In the genomic region with DNA sequence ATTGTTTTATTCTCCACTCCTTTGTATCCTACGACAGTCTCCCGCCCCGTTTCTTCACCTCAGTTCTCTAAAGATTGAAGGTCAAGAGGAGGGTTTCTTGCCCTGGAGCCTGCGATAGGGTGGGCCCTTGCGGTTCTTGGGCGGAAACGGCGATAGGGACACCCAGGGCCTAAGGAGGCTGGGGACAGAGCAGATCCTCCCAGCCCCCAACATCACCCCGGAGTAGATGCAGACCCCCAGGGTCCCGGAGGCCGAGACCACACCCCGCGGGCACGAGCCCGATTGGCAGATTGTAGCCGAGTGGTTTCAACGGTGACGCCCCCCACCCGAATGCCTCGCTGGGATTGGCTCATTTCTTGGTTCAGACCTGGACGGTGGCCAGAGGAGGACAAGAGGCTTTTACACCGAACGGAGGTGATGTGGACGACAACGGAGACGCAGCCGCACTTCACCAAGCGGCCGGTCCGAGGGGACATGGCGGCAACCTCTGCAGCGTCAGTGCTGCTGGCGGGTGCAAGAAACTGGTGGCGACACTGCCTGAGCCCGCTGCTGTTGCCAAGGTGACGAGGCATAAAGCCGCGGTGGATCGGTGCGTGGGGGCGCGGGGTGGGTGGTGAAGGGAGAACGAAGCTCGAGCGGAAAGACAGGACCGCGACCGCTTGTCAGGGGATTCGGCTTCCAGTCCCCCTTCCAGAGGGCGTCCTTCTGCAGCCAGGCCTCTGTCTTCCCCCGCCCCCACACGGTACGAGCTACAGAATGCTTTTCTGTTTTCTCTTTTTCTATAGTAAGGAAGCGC, we compare ENCODE assay signal across 8 cellular contexts. TPM values are rescaled to one million over a fixed set of nuclear protein-coding genes. Genes with fewer than 3 reads are reported as not detected.
DNase-seq lines count a peak whose midpoint lies in the region; ATAC-seq and TF ChIP-seq lines count a peak whose summit lies in the region.

No MANE protein-coding gene starts in this region.

- no TSS peak for BruUV-seq in Caco-2 (replicated peaks; lab: Mats Ljungman, UMichigan)

- CTCF ChIA-PET in Caco-2 (lab: Charles Lee) = interaction anchor here (0.6 kb wide), 1 partner anchor 54 kb away, joined by 5 read pairs; no protein-coding TSS in a partner anchor
- CTCF ChIA-PET in naive thymus-derived CD4-positive, alpha-beta T cell (lab: Charles Lee) = interaction anchor here (0.6 to 0.7 kb wide), 2 partner anchors 352 to 626 kb away, joined by 3 to 9 read pairs; no protein-coding TSS in a partner anchor

- peak overlapping the region; percentile 87 for H3K4me2 ChIP-seq in Karpas-422 (ENCODE audit: low read depth, low read length, poor library complexity, severe bottlenecking)

- peaks cover 7% of the 10 kb centered on the region for H3K36me3 Mint-ChIP-seq in Caco-2 (ENCODE audit: insufficient read depth, unreplicated experiment)
- peaks cover 3 to 14% (median 8%) of the 10 kb centered on the region in 5 donors for H3K36me3 Mint-ChIP-seq in naive thymus-derived CD4-positive, alpha-beta T cell
- peaks cover 14% of the 10 kb centered on the region for H3K36me3 Mint-ChIP-seq in stimulated activated memory B cell treated with anti-CD40 and anti-IgM and Interleukin-4, amounts not matched to agents 10 μg/mL and 1 μg/mL and 100 μg/mL, for 72 hours

- no peaks in the 10 kb centered on the region for H4K20me1 ChIP-seq in Karpas-422 (ENCODE audit: insufficient read depth, low read depth, low read length)

- H2AFZ ChIP-seq in Karpas-422 (ENCODE audit: low read length) = peak overlapping the region; percentile 84

- peaks cover 30% of the 10 kb centered on the region for H3K79me2 ChIP-seq in Karpas-422 (ENCODE audit: low read length)

- H3K27ac Mint-ChIP-seq in Caco-2 (ENCODE audit: unreplicated experiment) = peak overlapping the region; percentile 69
- H3K27ac Mint-ChIP-seq in naive thymus-derived CD4-positive, alpha-beta T cell = peak overlapping the region; percentile 60 to 93 (median 81)
- peak overlapping the region; percentile 87 for H3K27ac Mint-ChIP-seq in stimulated activated memory B cell treated with anti-CD40 and anti-IgM and Interleukin-4, amounts not matched to agents 10 μg/mL and 1 μg/mL and 100 μg/mL, for 72 hours

- peak in 1 of 2 experiments; percentile 8 for TF ChIP-seq CTCF in Caco-2 (IDR thresholded peaks at IDR 0.05; ENCODE audit: insufficient read depth in 1 of 2, low read depth in 1 of 2, low read length in 1 of 2, severe bottlenecking in 1 of 2, unreplicated experiment in 1 of 2)
- TF ChIP-seq CTCF in fibroblast of mammary gland (conservative IDR thresholded peaks at IDR 0.05; ENCODE audit: control insufficient read depth, insufficient read depth, low read depth, low read length) = no peak

- peaks cover 13% of the 10 kb centered on the region for H3K4me1 Mint-ChIP-seq in Caco-2 (ENCODE audit: low read depth, unreplicated experiment)
- H3K4me1 Mint-ChIP-seq in naive thymus-derived CD4-positive, alpha-beta T cell = peaks cover 13 to 26% (median 17%) of the 10 kb centered on the region in 7 donors
- peaks cover 22% of the 10 kb centered on the region for H3K4me1 Mint-ChIP-seq in stimulated activated memory B cell treated with anti-CD40 and anti-IgM and Interleukin-4, amounts not matched to agents 10 μg/mL and 1 μg/mL and 100 μg/mL, for 72 hours

- H3K9me2 ChIP-seq in Karpas-422 (replicated peaks; ENCODE audit: insufficient read depth, low read length) = no peaks in the 10 kb centered on the region

- H3K4me1 ChIP-seq in Caco-2 (no peaks in the 10 kb centered on the region), Karpas-422 (ENCODE audit: low read length) (peaks cover 28% of the 10 kb centered on the region)
- peaks cover 5 to 12% of the 10 kb centered on the region in 2 donors for H3K4me1 ChIP-seq in naive thymus-derived CD4-positive, alpha-beta T cell (ENCODE audit: control insufficient read depth in 2 of 2, insufficient read depth in 2 of 2, low read length in 2 of 2)

- H3K9ac ChIP-seq in Karpas-422 (ENCODE audit: low read length) = peak overlapping the region; percentile 80

- peak overlapping the region; percentile 18; the same call in 1 of the 2 replicates for H3K27ac ChIP-seq in Karpas-422 (ENCODE audit: low read length)
- H3K27ac ChIP-seq in naive thymus-derived CD4-positive, alpha-beta T cell (ENCODE audit: low read depth, low read length) = peak overlapping the region; percentile 47

- H3K36me3 ChIP-seq in Caco-2 (ENCODE audit: control insufficient read depth, insufficient read depth, low read length) (no peaks in the 10 kb centered on the region), Karpas-422 (ENCODE audit: insufficient read depth, low read length) (peaks cover 5% of the 10 kb centered on the region; the same call in 1 of the 2 replicates)
- H3K36me3 ChIP-seq in naive thymus-derived CD4-positive, alpha-beta T cell (ENCODE audit: control insufficient read depth in 2 of 3, insufficient read depth in 3 of 3, low read length in 3 of 3) = no peaks in the 10 kb centered on the region

- H3K4me3 ChIP-seq in Caco-2 (ENCODE audit: low read depth, low read length) (peak overlapping the region; percentile 95), Karpas-422 (ENCODE audit: low read length) (peak overlapping the region; percentile 80), fibroblast of mammary gland (ENCODE audit: control insufficient read depth, low read depth, low read length) (peak overlapping the region; percentile 87)
- peak overlapping the region; percentile 80 for H3K4me3 ChIP-seq in naive thymus-derived CD4-positive, alpha-beta T cell (ENCODE audit: low read length)

- H3K9me3 ChIP-seq in Caco-2 (peaks cover 19% of the 10 kb centered on the region), Karpas-422 (ENCODE audit: low read length) (peaks cover 23% of the 10 kb centered on the region)
- H3K9me3 ChIP-seq in naive thymus-derived CD4-positive, alpha-beta T cell (ENCODE audit: control insufficient read depth in 2 of 3, low read length in 3 of 3) = no peaks in the 10 kb centered on the region

- peaks cover 22% of the 10 kb centered on the region for H3K9me3 Mint-ChIP-seq in Caco-2 (ENCODE audit: unreplicated experiment)
- H3K9me3 Mint-ChIP-seq in naive thymus-derived CD4-positive, alpha-beta T cell = peaks cover 5 to 27% (median 12%) of the 10 kb centered on the region in 11 donors
- peaks cover 8% of the 10 kb centered on the region for H3K9me3 Mint-ChIP-seq in stimulated activated memory B cell treated with anti-CD40 and anti-IgM and Interleukin-4, amounts not matched to agents 10 μg/mL and 1 μg/mL and 100 μg/mL, for 72 hours

- peak; percentile 83 for ATAC-seq in GM21529 (IDR thresholded peaks at IDR 0.05; ENCODE audit: unreplicated experiment)
- ATAC-seq in naive thymus-derived CD4-positive, alpha-beta T cell = peak; percentile 87
- peak; percentile 96 for ATAC-seq in stimulated activated memory B cell treated with anti-CD40 and anti-IgM and Interleukin-4, amounts not matched to agents 10 μg/mL and 1 μg/mL and 100 μg/mL, for 72 hours

- peak overlapping the region; percentile 82 for H3K4me3 Mint-ChIP-seq in Caco-2 (ENCODE audit: unreplicated experiment)
- peak overlapping the region; percentile 88 to 99 (median 93) for H3K4me3 Mint-ChIP-seq in naive thymus-derived CD4-positive, alpha-beta T cell
- H3K4me3 Mint-ChIP-seq in stimulated activated memory B cell treated with anti-CD40 and anti-IgM and Interleukin-4, amounts not matched to agents 10 μg/mL and 1 μg/mL and 100 μg/mL, for 72 hours = peak overlapping the region; percentile 98

- intact Hi-C loops in Caco-2 (cut with micrococcal nuclease; ENCODE audit: unreplicated experiment) = loop anchor here (1.0 to 5.0 kb wide), 3 partner anchors 12 to 55 kb away; no protein-coding TSS in a partner anchor
- intact Hi-C loops in naive thymus-derived CD4-positive, alpha-beta T cell (cut with micrococcal nuclease) = loop anchor here (1.0 to 2.0 kb wide), 4 partner anchors 19 to 348 kb away; partner anchors contain the start of genes MCF2L2 (in 2 of the 2) and MCCC1 (in 1 of the 2)

- POLR2A ChIA-PET in Caco-2 (lab: Charles Lee) = interaction anchor here (0.7 kb wide), 1 partner anchor 422 kb away, joined by 3 read pairs; no protein-coding TSS in a partner anchor
- POLR2A ChIA-PET in naive thymus-derived CD4-positive, alpha-beta T cell (lab: Charles Lee) = interaction anchor here (0.8 kb wide), 1 partner anchor 751 kb away, joined by 3 read pairs; no protein-coding TSS in a partner anchor

- DNase-seq in Caco-2 (peak; percentile 94 to 95), Karpas-422 (peak; percentile 98), RKO (ENCODE audit: low spot score) (peak; percentile 92), fibroblast of mammary gland (ENCODE audit: low read depth) (peak; percentile 70)
- DNase-seq in activated T-helper 1 cell treated with anti-CD3 and anti-CD28 coated beads, Interleukin-2, amount 50 U/mL, for 16 hours (ENCODE audit: low read depth in 1 of 2, low spot score in 1 of 2) = peak; percentile 17 to 34
- DNase-seq in naive thymus-derived CD4-positive, alpha-beta T cell = peak; percentile 39 to 74 (median 51)

- H3K27me3 ChIP-seq in Caco-2 (replicated peaks; ENCODE audit: control insufficient read depth, insufficient read depth, low read length) (no peaks in the 10 kb centered on the region), Karpas-422 (ENCODE audit: low read length) (no peaks in the 10 kb centered on the region; the same call in 1 of the 2 replicates)
- no peaks in the 10 kb centered on the region for H3K27me3 ChIP-seq in naive thymus-derived CD4-positive, alpha-beta T cell (ENCODE audit: control insufficient read depth in 2 of 2, insufficient read depth in 2 of 2, low read length in 2 of 2)

- no peaks in the 10 kb centered on the region for H3K27me3 Mint-ChIP-seq in Caco-2 (ENCODE audit: insufficient read depth, unreplicated experiment)
- H3K27me3 Mint-ChIP-seq in naive thymus-derived CD4-positive, alpha-beta T cell = peaks cover 0 to 20% (median 0%) of the 10 kb centered on the region in 5 donors
- no peaks in the 10 kb centered on the region for H3K27me3 Mint-ChIP-seq in stimulated activated memory B cell treated with anti-CD40 and anti-IgM and Interleukin-4, amounts not matched to agents 10 μg/mL and 1 μg/mL and 100 μg/mL, for 72 hours

RNA-seq across cellular contexts. Expression of gene MCF2L2, which starts 19.0 kb away (rescaled TPM):
- total RNA-seq in Caco-2 (2022) = 3.9 and 4.6 TPM in 2 replicates
- 11.3 and 12.2 TPM in 2 replicates for total RNA-seq in Karpas-422 (2014; rRNA removed; shearing (Covaris generic); ENCODE audit: low replicate concordance)
- total RNA-seq in naive thymus-derived CD4-positive, alpha-beta T cell = 1 to 10 TPM in 2 of 5 experiments, under 1 TPM in 3; 0.27 to 4.3 (median 0.67) TPM
- polyA plus RNA-seq in naive thymus-derived CD4-positive, alpha-beta T cell = under 1 TPM in 1 of 2 donors, not detected in 1; 0.15 TPM

Comparison
In these comparisons a context has a peak if more than half of its experiments do, and no peak if none do; other contexts are left out.
1. Peak in every context shown above with its lines: DNase-seq, ATAC-seq, H3K4me3 ChIP-seq and H3K27ac ChIP-seq.
2. DNase-seq: peak in every context shown above with its lines; median percentile 98 in Karpas-422; 94 in Caco-2; 92 in RKO; 70 in fibroblast of mammary gland; 51 in naive thymus-derived CD4-positive, alpha-beta T cell; 26 in activated T-helper 1 cell treated with anti-CD3 and anti-CD28 coated beads, Interleukin-2, amount 50 U/mL, for 16 hours.